Comparison of ENCODE assay signal across 8 cellular contexts in the genomic region with DNA sequence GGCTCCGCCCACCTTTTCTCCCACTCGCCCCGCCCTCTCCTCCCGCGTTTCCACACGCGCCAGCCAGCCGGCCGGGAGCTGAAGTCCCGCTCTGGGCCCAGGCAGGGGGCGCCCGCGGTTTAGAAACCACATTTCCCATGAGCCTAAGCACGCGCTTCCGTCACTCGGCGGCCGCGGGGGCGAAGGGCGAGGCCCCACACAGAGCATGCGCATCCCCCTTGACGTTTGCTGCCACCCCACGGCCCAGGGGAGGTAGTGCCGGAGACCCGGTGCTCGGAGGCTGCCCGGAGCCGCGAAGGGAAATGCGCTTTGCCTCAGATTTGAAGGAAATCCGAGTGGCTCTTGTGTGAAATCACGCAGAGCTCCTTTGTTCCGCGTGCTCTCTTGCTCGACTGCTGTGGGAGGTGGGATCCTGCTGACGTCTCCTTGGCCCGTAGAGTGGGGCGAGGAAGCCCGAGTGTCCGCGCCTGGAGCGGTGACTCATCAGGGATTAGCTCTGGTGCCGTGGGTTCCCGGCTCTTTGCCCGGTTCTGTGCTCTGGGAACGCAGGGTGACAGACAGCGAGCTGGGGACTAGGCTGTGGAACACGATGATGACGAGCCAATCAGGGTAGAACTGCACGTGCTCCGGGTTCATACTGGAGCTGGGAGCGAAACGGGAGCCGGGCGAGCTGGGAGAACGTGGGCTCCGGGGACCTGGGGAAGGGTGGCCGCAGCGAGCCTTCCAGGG. TPM values are rescaled to one million over a fixed set of nuclear protein-coding genes. Genes with fewer than 3 reads are reported as not detected.
DNase-seq lines count a peak whose midpoint lies in the region; ATAC-seq and TF ChIP-seq lines count a peak whose summit lies in the region.

No MANE protein-coding gene starts in this region.

- peak; percentile 96 for DNase-seq in DMS114 treated with DMSO at 0.1 percent for 48 hours (lab: John Stamatoyannopoulos, UW; ENCODE audit: unreplicated experiment)
- DNase-seq in HuH-7.5 (ENCODE audit: low spot score), result peak; percentile 91
- DNase-seq in activated T-cell treated with anti-CD3 and anti-CD28 coated beads for 4 hours, result peak; percentile 98
- peak; percentile 91 for DNase-seq in epithelial cell of prostate (ENCODE audit: low read depth, low spot score)
- peak; percentile 100 for DNase-seq in mucosa of gallbladder (ENCODE audit: low spot score)
- peak; percentile 95 to 96 for DNase-seq in stimulated activated CD8-positive, alpha-beta memory T cell treated with anti-CD3 and anti-CD28 coated beads, Interleukin-4, amount 100 ng/mL, for 4 hours (ENCODE audit: low read depth in 2 of 2, low spot score in 1 of 2)

- TF ChIP-seq CTCF in OCI-LY3 (IDR thresholded peaks at IDR 0.05; ENCODE audit: low read depth, low read length), result peak; percentile 81

- H3K4me3 ChIP-seq in OCI-LY3 (ENCODE audit: low read length), result peak overlapping the region; percentile 87

- H3K27ac ChIP-seq in OCI-LY3 (ENCODE audit: low read length) (peak overlapping the region; percentile 84), epithelial cell of prostate (peak overlapping the region; percentile 96)

- H3K79me2 ChIP-seq in OCI-LY3 (ENCODE audit: low read length), result peaks cover 46% of the 10 kb centered on the region

- H3K4me1 ChIP-seq in OCI-LY3 (ENCODE audit: low read length), result peaks cover 19% of the 10 kb centered on the region

- peak; percentile 85 for ATAC-seq in GM21526 (IDR thresholded peaks at IDR 0.05; ENCODE audit: low FRiP score, unreplicated experiment)

- H3K27me3 ChIP-seq in OCI-LY3 (ENCODE audit: low read depth, low read length), result no peaks in the 10 kb centered on the region

- H3K4me2 ChIP-seq in OCI-LY3 (ENCODE audit: low read length), result peak overlapping the region; percentile 63

- peak overlapping the region; percentile 86 for H3K9ac ChIP-seq in OCI-LY3 (ENCODE audit: low read length)

- peak overlapping the region; percentile 94 for H2AFZ ChIP-seq in OCI-LY3 (ENCODE audit: low read depth, low read length)

- peaks cover 12% of the 10 kb centered on the region for H4K20me1 ChIP-seq in OCI-LY3 (ENCODE audit: insufficient read depth, low read length)

- no peaks in the 10 kb centered on the region for H3K36me3 ChIP-seq in OCI-LY3 (replicated peaks; ENCODE audit: low read depth, low read length)

- H3K9me3 ChIP-seq in OCI-LY3 (ENCODE audit: insufficient read depth, low read length), result no peaks in the 10 kb centered on the region

RNA-seq across cellular contexts. Expression of gene B3GALNT2, which starts 0.4 kb away (rescaled TPM):
- total RNA-seq in mucosa of gallbladder, result 30.3 TPM

Comparison
In these comparisons a context has a peak if more than half of its experiments do, and no peak if none do; other contexts are left out.
1. Peak in every context shown above with its lines: DNase-seq, ATAC-seq, H3K4me3 ChIP-seq and H3K27ac ChIP-seq.